8 cellular contexts compared by ENCODE assay signal in the genomic region with DNA sequence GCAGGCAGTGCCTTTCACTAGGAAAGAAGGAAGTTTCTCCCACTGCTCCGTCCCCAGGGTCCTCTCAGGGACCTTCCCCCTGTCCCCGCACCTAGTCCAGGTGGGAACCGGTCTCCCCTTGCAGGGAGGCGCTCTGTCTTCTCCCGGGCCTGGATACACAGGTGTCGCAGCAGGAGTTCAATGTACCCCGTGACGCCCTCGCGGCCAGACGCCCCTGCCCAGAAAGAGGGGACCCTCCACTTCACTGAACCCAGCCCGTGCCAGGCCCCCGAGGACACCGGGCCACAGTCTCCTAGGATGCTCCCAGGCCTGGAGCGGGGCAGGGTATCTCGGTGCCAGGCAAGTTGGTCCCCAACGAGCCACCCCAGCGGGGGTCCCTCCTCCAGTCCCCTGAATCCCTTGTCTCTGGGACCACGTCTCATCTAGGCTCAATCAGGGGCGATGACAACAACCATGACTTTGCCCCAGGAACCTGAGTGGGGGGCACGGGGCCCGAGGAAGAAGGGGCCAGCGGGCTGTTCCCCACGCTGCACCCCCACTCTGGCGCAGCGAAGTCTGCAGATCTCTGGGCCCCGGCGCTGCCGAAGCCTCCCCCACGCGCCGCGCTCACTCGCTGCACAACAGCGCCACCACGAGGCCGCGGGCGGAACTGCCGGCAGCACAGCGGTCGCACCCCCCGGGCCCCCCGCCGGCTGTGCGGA.
A peak's percentile ranks its signal among the peaks of the same experiment; 100 is the strongest.
DNase-seq lines count a peak whose midpoint lies in the region; ATAC-seq and TF ChIP-seq lines count a peak whose summit lies in the region.

No MANE protein-coding gene starts in this region.

- peaks cover 12 to 56% (median 39%) of the 10 kb centered on the region in 11 experiments; a peak in 21 of 22 replicates for H3K27me3 ChIP-seq in BLaER1 treated with 17β-estradiol and CSF1 and Interleukin-3, amounts not matched to agents 10 nM and 100 nM
- no peaks in the 10 kb centered on the region for H3K27me3 ChIP-seq in HL-60 (ENCODE audit: insufficient read depth, poor library complexity, severe bottlenecking)
- H3K27me3 ChIP-seq in iPS-20b (ENCODE audit: insufficient read depth, low read length): peaks cover 62% of the 10 kb centered on the region

- H3K27ac ChIP-seq in BLaER1 treated with 17β-estradiol and CSF1 and Interleukin-3, amounts not matched to agents 10 nM and 100 nM: no peak overlapping the region
- H3K27ac ChIP-seq in HL-60 (replicated peaks) (no peak overlapping the region), iPS-20b (ENCODE audit: low read length) (no peak overlapping the region)

- H3K4me2 ChIP-seq in BLaER1 treated with 17β-estradiol and CSF1 and Interleukin-3, amounts not matched to agents 10 nM and 100 nM: peak overlapping the region; percentile 82 to 99 (median 95)

- peaks cover 11 to 31% (median 26%) of the 10 kb centered on the region in 10 experiments; a peak in 19 of 20 replicates for H3K4me1 ChIP-seq in BLaER1 treated with 17β-estradiol and CSF1 and Interleukin-3, amounts not matched to agents 10 nM and 100 nM
- H3K4me1 ChIP-seq in iPS-20b (ENCODE audit: insufficient read depth, low read length): peaks cover 5% of the 10 kb centered on the region; the same call in 1 of the 2 replicates

- peak overlapping the region; percentile 29 to 50 (median 42); a peak in 18 of 20 replicates for H3K4me3 ChIP-seq in BLaER1 treated with 17β-estradiol and CSF1 and Interleukin-3, amounts not matched to agents 10 nM and 100 nM
- H3K4me3 ChIP-seq in HL-60 (replicated peaks; ENCODE audit: insufficient read depth, low read length): no peak overlapping the region
- H3K4me3 ChIP-seq in iPS-20b (ENCODE audit: low read length): peak overlapping the region; percentile 71

- H3K9me3 ChIP-seq in BLaER1 treated with 17β-estradiol and CSF1 and Interleukin-3, amounts not matched to agents 10 nM and 100 nM (replicated peaks in 1 of 11): no peaks in the 10 kb centered on the region
- H3K9me3 ChIP-seq in iPS-20b (ENCODE audit: insufficient read depth, low read depth, low read length): no peaks in the 10 kb centered on the region

- H3K36me3 ChIP-seq in BLaER1 treated with 17β-estradiol and CSF1 and Interleukin-3, amounts not matched to agents 10 nM and 100 nM: no peaks in the 10 kb centered on the region
- H3K36me3 ChIP-seq in iPS-20b (ENCODE audit: insufficient read depth, low read depth, low read length): no peaks in the 10 kb centered on the region

- ATAC-seq in HG03432 (IDR thresholded peaks at IDR 0.05; ENCODE audit: unreplicated experiment) (no peak), HG02981 (IDR thresholded peaks at IDR 0.05; ENCODE audit: unreplicated experiment) (no peak)

- H4K20me1 ChIP-seq in BLaER1 treated with 17β-estradiol and CSF1 and Interleukin-3, amounts not matched to agents 10 nM and 100 nM: peaks cover 0 to 8% (median 0%) of the 10 kb centered on the region in 11 experiments; a peak in 3 of 22 replicates

- H3K9ac ChIP-seq in BLaER1 treated with 17β-estradiol and CSF1 and Interleukin-3, amounts not matched to agents 10 nM and 100 nM: peak overlapping the region in 10 of 11 experiments; percentile 14 to 51 (median 33); a peak in 14 of 22 replicates
- H3K9ac ChIP-seq in iPS-20b (ENCODE audit: low read depth, low read length): peak overlapping the region; percentile 41; the same call in 1 of the 2 replicates

- DNase-seq in HL-60 (ENCODE audit: low read depth in 1 of 2, low spot score in 1 of 2) (peak; percentile 11 to 42), T-helper 9 cell (peak; percentile 63), astrocyte of the hippocampus (ENCODE audit: low read depth, low spot score) (peak; percentile 26)
- DNase-seq in stimulated activated CD4-positive, alpha-beta T cell treated with anti-CD3 and anti-CD28 coated beads, Interleukin-15, amount 100 ng/mL, for 24 hours: peak; percentile 77

- TF ChIP-seq CTCF in HL-60 (IDR thresholded peaks at IDR 0.05; ENCODE audit: insufficient read depth, low read length): peak; percentile 72

Comparison
In these comparisons a context has a peak if more than half of its experiments do, and no peak if none do; other contexts are left out.
1. DNase-seq: peak in every context shown above with its lines; median percentile 77 in stimulated activated CD4-positive, alpha-beta T cell treated with anti-CD3 and anti-CD28 coated beads, Interleukin-15, amount 100 ng/mL, for 24 hours; 63 in T-helper 9 cell; 26 in HL-60; 26 in astrocyte of the hippocampus.